12 cellular contexts compared by ENCODE assay signal in the genomic region with DNA sequence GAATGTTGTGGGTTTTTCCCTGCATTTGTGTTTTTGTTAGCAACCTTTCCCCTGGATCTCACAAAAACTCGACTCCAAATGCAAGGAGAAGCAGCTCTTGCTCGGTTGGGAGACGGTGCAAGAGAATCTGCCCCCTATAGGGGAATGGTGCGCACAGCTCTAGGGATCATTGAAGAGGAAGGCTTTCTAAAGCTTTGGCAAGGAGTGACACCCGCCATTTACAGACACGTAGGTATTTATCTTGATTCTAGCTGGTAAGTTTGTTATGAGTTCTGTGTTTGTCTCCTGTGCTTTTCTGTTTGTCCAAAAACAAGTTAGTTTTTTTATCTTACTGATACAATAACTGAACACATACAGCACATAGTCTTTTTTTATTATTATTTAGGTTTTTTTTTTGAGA. TPM values are rescaled to one million over a fixed set of nuclear protein-coding genes. Genes with fewer than 3 reads are reported as not detected.
DNase-seq lines count a peak whose midpoint lies in the region; ATAC-seq and TF ChIP-seq lines count a peak whose summit lies in the region.
"Had no signal": no experiment of that assay in that cellular context is flagged by ENCODE, and none has a peak within 500 bp of the region (broad histone marks: within the 10 kb centered on the region; RNA-seq: fewer than 3 reads in every experiment).

No MANE protein-coding gene starts in this region.

- intact Hi-C loops in upper lobe of right lung (cut with DNase I) = no loop called here

- no peaks in the 10 kb centered on the region for H3K36me3 ChIP-seq in cardiac muscle cell
- peaks cover 7% of the 10 kb centered on the region for H3K36me3 ChIP-seq in right atrium auricular region
- H3K36me3 ChIP-seq in RWPE2 (ENCODE audit: low read depth) = no peaks in the 10 kb centered on the region
- H3K36me3 ChIP-seq in upper lobe of right lung = peaks cover 5% of the 10 kb centered on the region

- POLR2A ChIA-PET in RWPE1 (lab: Yijun Ruan, JAX; ENCODE audit: low non-redundant PET) = no interaction called here

- H3K4me3 ChIP-seq in cardiac muscle cell (no peak overlapping the region), right atrium auricular region (no peak overlapping the region), RWPE2 (ENCODE audit: severe bottlenecking) (no peak overlapping the region), fibroblast of the aortic adventitia (ENCODE audit: low read depth, low read length) (no peak overlapping the region), upper lobe of right lung (no peak overlapping the region)

- TF ChIP-seq CTCF in cardiac muscle cell (IDR thresholded peaks at IDR 0.05; ENCODE audit: low read depth, low read length) = peak; percentile 50
- no peak for TF ChIP-seq CTCF in right atrium auricular region (IDR thresholded peaks at IDR 0.05)
- TF ChIP-seq CTCF in RWPE2 (IDR thresholded peaks at IDR 0.05; ENCODE audit: poor library complexity, severe bottlenecking) = peak; percentile 8
- TF ChIP-seq CTCF in fibroblast of the aortic adventitia (IDR thresholded peaks at IDR 0.05; ENCODE audit: insufficient read depth, low read length) = peak; percentile 12
- peak; percentile 15 for TF ChIP-seq CTCF in upper lobe of right lung (IDR thresholded peaks at IDR 0.05)
- TF ChIP-seq CTCF in RWPE1 (conservative IDR thresholded peaks at IDR 0.05; ENCODE audit: low read depth) = no peak

- H3K9me3 ChIP-seq in cardiac muscle cell (ENCODE audit: low read depth) = no peaks in the 10 kb centered on the region
- no peaks in the 10 kb centered on the region for H3K9me3 ChIP-seq in right atrium auricular region
- H3K9me3 ChIP-seq in RWPE2 (ENCODE audit: severe bottlenecking) = no peaks in the 10 kb centered on the region
- H3K9me3 ChIP-seq in upper lobe of right lung = no peaks in the 10 kb centered on the region

- peak; percentile 8 to 51 for DNase-seq in cardiac muscle cell (ENCODE audit: low read depth in 1 of 2, low spot score in 1 of 2)
- no peak for DNase-seq in right atrium auricular region (ENCODE audit: low spot score)
- DNase-seq in RWPE2 (ENCODE audit: low spot score) = no peak
- DNase-seq in fibroblast of the aortic adventitia (ENCODE audit: low read depth) = no peak
- no peak for DNase-seq in upper lobe of right lung
- DNase-seq in RWPE1 (ENCODE audit: low spot score) = no peak
- DNase-seq in AG08395 (ENCODE audit: low spot score) = no peak
- DNase-seq in activated CD8-positive, alpha-beta memory T cell treated with anti-CD3 and anti-CD28 coated beads, Interleukin-2, amount 50 U/mL, for 4 hours = no peak
- DNase-seq: activated T-cell treated with anti-CD3 and anti-CD28 coated beads for 4 hours; CD4-positive, alpha-beta T cell; effector memory CD4-positive, alpha-beta T cell; IMR-90 had no signal

- H3K27ac ChIP-seq in cardiac muscle cell (no peak overlapping the region), right atrium auricular region (no peak overlapping the region), RWPE2 (ENCODE audit: poor library complexity, severe bottlenecking) (no peak overlapping the region), upper lobe of right lung (no peak overlapping the region), RWPE1 (no peak overlapping the region)

- H3K27me3 ChIP-seq in cardiac muscle cell (peaks cover 8% of the 10 kb centered on the region), right atrium auricular region (no peaks in the 10 kb centered on the region), RWPE2 (ENCODE audit: insufficient read depth, poor library complexity, severe bottlenecking) (no peaks in the 10 kb centered on the region), upper lobe of right lung (no peaks in the 10 kb centered on the region)

- CTCF ChIA-PET in RWPE1 (lab: Yijun Ruan, JAX) = interaction anchor here (0.6 to 1.1 kb wide), 4 partner anchors 21 to 1645 kb away, joined by 3 to 4 read pairs (median 3); no protein-coding TSS in a partner anchor

- ATAC-seq in RWPE2 (ENCODE audit: low read depth) = no peak
- ATAC-seq in upper lobe of right lung = no peak

- H3K4me1 ChIP-seq in cardiac muscle cell (ENCODE audit: low read depth) (peaks cover 9% of the 10 kb centered on the region), right atrium auricular region (peaks cover 0 to 12% of the 10 kb centered on the region in 2 donors), RWPE2 (ENCODE audit: insufficient read depth, poor library complexity, severe bottlenecking) (peaks cover 11% of the 10 kb centered on the region), upper lobe of right lung (peaks cover 12% of the 10 kb centered on the region)

RNA-seq across cellular contexts. Expression of gene SLC25A27, which starts 3.0 kb away (rescaled TPM):
- total RNA-seq in cardiac muscle cell = 18.6 and 36.1 TPM in 2 replicates
- polyA plus RNA-seq in cardiac muscle cell = 20.0 and 31.8 TPM in 2 replicates
- total RNA-seq in right atrium auricular region = 1 to 10 TPM; 6.2 to 7.5 TPM
- total RNA-seq in fibroblast of the aortic adventitia (ENCODE audit: low replicate concordance) = 6.2 and 27.3 TPM in 2 replicates
- total RNA-seq in upper lobe of right lung = 17.8 TPM
- total RNA-seq: IMR-90 had no signal

RNA-seq across cellular contexts. Expression of gene CYP39A1, which starts 3.2 kb away (rescaled TPM):
- total RNA-seq in cardiac muscle cell (4.3 and 5.2 TPM in 2 replicates), right atrium auricular region (1 to 10 TPM; 6.3 to 7.0 TPM), fibroblast of the aortic adventitia (ENCODE audit: low replicate concordance) (0.63 and 4.7 TPM in 2 replicates), upper lobe of right lung (7.8 TPM)
- 3.4 and 6.6 TPM in 2 replicates for polyA plus RNA-seq in cardiac muscle cell
- total RNA-seq: CD4-positive, alpha-beta T cell; IMR-90 had no signal

RNA-seq across cellular contexts. Expression of gene TDRD6, which starts 31.9 kb away (rescaled TPM):
- 0.28 and 0.57 TPM in 2 replicates for total RNA-seq in cardiac muscle cell
- 0.10 and 0.12 TPM in 2 replicates for polyA plus RNA-seq in cardiac muscle cell
- under 1 TPM; 0.12 to 0.37 TPM for total RNA-seq in right atrium auricular region
- total RNA-seq in fibroblast of the aortic adventitia (ENCODE audit: low replicate concordance) = 0.18 and 1.8 TPM in 2 replicates
- 1.0 TPM for total RNA-seq in upper lobe of right lung
- total RNA-seq: CD4-positive, alpha-beta T cell; IMR-90 had no signal
- polyA plus RNA-seq: IMR-90 had no signal

Comparison
In these comparisons a context has a peak if more than half of its experiments do, and no peak if none do; other contexts are left out.
1. DNase-seq: peak in cardiac muscle cell (2 of 2); none in right atrium auricular region (single experiment), RWPE2 (single experiment), fibroblast of the aortic adventitia (single experiment), upper lobe of right lung (single experiment), RWPE1 (single experiment), AG08395 (single experiment) and activated CD8-positive, alpha-beta memory T cell treated with anti-CD3 and anti-CD28 coated beads, Interleukin-2, amount 50 U/mL, for 4 hours (single experiment).
2. CTCF ChIP-seq: peak in cardiac muscle cell (single experiment), RWPE2 (single experiment), fibroblast of the aortic adventitia (single experiment) and upper lobe of right lung (single experiment); none in right atrium auricular region (0 of 2) and RWPE1 (single experiment).